ENCODE assay signal across 21 cellular contexts in genomic region chr2:238571626-238572372, GRCh38.
DNase-seq lines count a peak whose midpoint lies in the region; ATAC-seq, FAIRE-seq and TF ChIP-seq lines count a peak whose summit lies in the region.
"Had no signal": no experiment of that assay in that cellular context is flagged by ENCODE, and none has a peak within 500 bp of the region (broad histone marks: within the 10 kb centered on the region; RNA-seq: fewer than 3 reads in every experiment).

No MANE protein-coding gene starts in this region.

- peaks cover 4% of the 10 kb centered on the region for H3K9me3 Mint-ChIP-seq in nephron progenitor cell
- H3K9me3 Mint-ChIP-seq: CD4-positive, alpha-beta memory T cell had no signal

- no peaks in the 10 kb centered on the region for H3K36me3 ChIP-seq in BLaER1 treated with 17β-estradiol and CSF1 and Interleukin-3, amounts not matched to agents 10 nM and 100 nM
- H3K36me3 ChIP-seq in K562 (ENCODE audit: control insufficient read depth, insufficient read depth, low read length): no peaks in the 10 kb centered on the region
- H3K36me3 ChIP-seq: HAP-1, MG63 had no signal

- no peak overlapping the region for H3K4me3 Mint-ChIP-seq in nephron progenitor cell
- H3K4me3 Mint-ChIP-seq: CD4-positive, alpha-beta memory T cell had no signal

- BruUV-seq in K562 (replicated peaks; lab: Mats Ljungman, UMichigan): no TSS peak

- CTCF ChIA-PET in K562 (lab: Yijun Ruan, JAX; ENCODE audit: low intra/inter-chr PET ratio): no interaction called here

- no peaks in the 10 kb centered on the region for H3K36me3 Mint-ChIP-seq in nephron progenitor cell (ENCODE audit: low read depth)
- H3K36me3 Mint-ChIP-seq: CD4-positive, alpha-beta memory T cell had no signal

- no peak for TF ChIP-seq POLR2A in K562 (conservative IDR thresholded peaks at IDR 0.05)

- ATAC-seq in K562: no peak
- ATAC-seq in omental fat pad (ENCODE audit: low FRiP score): no peak
- ATAC-seq: GM12878 had no signal

- H3K9me3 ChIP-seq in BLaER1 treated with 17β-estradiol and CSF1 and Interleukin-3, amounts not matched to agents 10 nM and 100 nM (replicated peaks in 1 of 11): peaks cover 0 to 7% (median 5%) of the 10 kb centered on the region in 11 experiments; a peak in 12 of 22 replicates
- H3K9me3 ChIP-seq in K562 (replicated peaks; ENCODE audit: control insufficient read depth, insufficient read depth, low read depth, low read length): no peaks in the 10 kb centered on the region
- H3K9me3 ChIP-seq: Caco-2, HAP-1, MG63 had no signal

- H3K9ac ChIP-seq in BLaER1 treated with 17β-estradiol and CSF1 and Interleukin-3, amounts not matched to agents 10 nM and 100 nM: no peak overlapping the region
- no peak overlapping the region for H3K9ac ChIP-seq in K562 (ENCODE audit: insufficient read depth in 1 of 2, low read depth in 2 of 2, low read length in 2 of 2)
- H3K9ac ChIP-seq: GM23248 had no signal

- under 1% methylated on average over 12 of the region's 16 CpGs for WGBS in K562 (ENCODE audit: insufficient coverage, low coverage, missing lambda C conversion rate)

- TF ChIP-seq CTCF in K562 (IDR thresholded peaks at IDR 0.05 in 2 of 3, conservative IDR thresholded peaks at IDR 0.05 in 1 of 3; ENCODE audit: insufficient read depth in 2 of 3, low read depth in 1 of 3, low read length in 3 of 3) (no peak), nephron progenitor cell (IDR thresholded peaks at IDR 0.05) (no peak), omental fat pad (IDR thresholded peaks at IDR 0.05) (no peak)

- H3K4me1 Mint-ChIP-seq in nephron progenitor cell: peaks cover 60% of the 10 kb centered on the region
- H3K4me1 Mint-ChIP-seq: CD4-positive, alpha-beta memory T cell had no signal

- intact Hi-C loops in K562 (cut with micrococcal nuclease): no loop called here

- H3K79me2 ChIP-seq in K562 (ENCODE audit: control insufficient read depth, insufficient read depth, low read length): no peaks in the 10 kb centered on the region

- H4K20me1 ChIP-seq in BLaER1 treated with 17β-estradiol and CSF1 and Interleukin-3, amounts not matched to agents 10 nM and 100 nM: no peaks in the 10 kb centered on the region
- H4K20me1 ChIP-seq in K562 (replicated peaks; ENCODE audit: control insufficient read depth, insufficient read depth, low read length): no peaks in the 10 kb centered on the region

- no peak for TF ChIP-seq RAD21 in K562 (CRISPR knock-in tag; conservative IDR thresholded peaks at IDR 0.05 in 1 of 2, IDR thresholded peaks at IDR 0.05 in 1 of 2)

- FAIRE-seq in K562 (lab: Jason Lieb, UNC): no peak
- FAIRE-seq: GM12878 had no signal

- no peaks in the 10 kb centered on the region for H3K27me3 ChIP-seq in BLaER1 treated with 17β-estradiol and CSF1 and Interleukin-3, amounts not matched to agents 10 nM and 100 nM
- peaks cover 5 to 68% of the 10 kb centered on the region in 2 experiments for H3K27me3 ChIP-seq in K562 (ENCODE audit: control insufficient read depth in 2 of 2, insufficient read depth in 2 of 2, low read length in 2 of 2)
- H3K27me3 ChIP-seq: MG63 had no signal

- POLR2A ChIA-PET in K562 (lab: Yijun Ruan, JAX): no interaction called here

- H2AFZ ChIP-seq in K562 (ENCODE audit: low read depth, low read length): no peak overlapping the region
- H2AFZ ChIP-seq: GM23248 had no signal

- H3K4me3 ChIP-seq in BLaER1 treated with 17β-estradiol and CSF1 and Interleukin-3, amounts not matched to agents 10 nM and 100 nM: no peak overlapping the region
- no peak overlapping the region for H3K4me3 ChIP-seq in K562
- H3K4me3 ChIP-seq: GM12878, GM23248, HAP-1, MG63, SK-N-MC had no signal

- peaks cover 13% of the 10 kb centered on the region for H3K27me3 Mint-ChIP-seq in nephron progenitor cell (ENCODE audit: low read depth, poor library complexity)

- peak overlapping the region; percentile 84 for H3K27ac Mint-ChIP-seq in nephron progenitor cell
- H3K27ac Mint-ChIP-seq: CD4-positive, alpha-beta memory T cell had no signal

- H3K4me2 ChIP-seq in BLaER1 treated with 17β-estradiol and CSF1 and Interleukin-3, amounts not matched to agents 10 nM and 100 nM: peak overlapping the region; percentile 43 to 81 (median 67)
- H3K4me2 ChIP-seq in K562 (ENCODE audit: insufficient read depth, low read length): no peak overlapping the region

- H3K9me1 ChIP-seq in K562 (ENCODE audit: control insufficient read depth, insufficient read depth, low read length): peaks cover 4% of the 10 kb centered on the region

- in situ Hi-C loops in K562 (cut with MboI): no loop called here

- no peak for TF ChIP-seq EP300 in K562 (IDR thresholded peaks at IDR 0.05; ENCODE audit: low read length)

- peaks cover 16 to 39% (median 33%) of the 10 kb centered on the region in 10 experiments for H3K4me1 ChIP-seq in BLaER1 treated with 17β-estradiol and CSF1 and Interleukin-3, amounts not matched to agents 10 nM and 100 nM
- H3K4me1 ChIP-seq in K562 (replicated peaks in 1 of 2; ENCODE audit: control insufficient read depth in 2 of 2, insufficient read depth in 2 of 2, low read length in 2 of 2): no peaks in the 10 kb centered on the region
- H3K4me1 ChIP-seq: Caco-2, HAP-1 had no signal

- DNase-seq in AG20443 (ENCODE audit: low spot score) (peak; percentile 5), K562 (ENCODE audit: extremely low read depth in 1 of 4, low spot score in 3 of 4) (no peak), nephron progenitor cell (no peak), RKO (ENCODE audit: low spot score) (no peak), omental fat pad (ENCODE audit: low spot score) (no peak), NCI-H2227 (lab: John Stamatoyannopoulos, UW; ENCODE audit: unreplicated experiment) (no peak)
- DNase-seq: Caco-2; CD4-positive, alpha-beta memory T cell; DND-41; GM23248; MG63; NCI-H1417; NCI-H1694 treated with DMSO at 0.1 percent for 48 hours; NCI-H2107; NCI-H446; NCI-H526; SHP77 treated with DMSO at 0.1 percent for 48 hours had no signal

- peak overlapping the region in 3 of 11 experiments; percentile 57 to 63 (median 58); a peak in 5 of 22 replicates for H3K27ac ChIP-seq in BLaER1 treated with 17β-estradiol and CSF1 and Interleukin-3, amounts not matched to agents 10 nM and 100 nM
- no peak overlapping the region for H3K27ac ChIP-seq in K562 (ENCODE audit: extremely low read depth, low read depth, low read length)
- H3K27ac ChIP-seq: GM23248, SK-N-MC had no signal

TF ChIP-seq in K562, 482 proteins besides CTCF, POLR2A, EP300 and RAD21:
- TF ChIP-seq GABPA (tag; conservative IDR thresholded peaks at IDR 0.05; ENCODE audit: low read depth) (no peak), NFIC (IDR thresholded peaks at IDR 0.05) (0 out of 2 replicates have a peak, but pooled peaks have one; percentile 27)
